ENCODE assay signal across 1 cellular context in the genomic region with DNA sequence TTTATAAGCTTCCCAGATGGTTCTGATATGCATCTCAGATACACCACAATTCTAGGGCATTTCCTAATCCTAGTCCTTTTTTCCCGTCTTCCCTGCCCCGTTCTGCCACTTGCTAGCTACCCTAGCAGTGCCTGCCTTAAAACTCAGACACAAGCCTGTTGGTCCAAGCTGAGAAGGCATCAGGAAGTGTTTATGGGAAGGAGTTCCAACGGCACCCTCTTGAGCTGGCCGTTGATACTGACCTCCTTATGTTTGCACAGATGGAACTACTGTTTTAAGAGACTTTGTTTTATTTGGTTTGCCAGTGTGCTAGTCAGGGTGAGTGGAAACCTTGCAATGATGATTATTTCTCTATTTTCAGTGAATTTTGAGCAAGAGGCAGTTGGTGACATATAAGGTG.
TF ChIP-seq lines count a peak whose summit lies in the region.

No MANE protein-coding gene starts in this region.

TF ChIP-seq in A549, 52 proteins besides CTCF, POLR2A, EP300 and RAD21:
- no peak for TF ChIP-seq MAZ (IDR thresholded peaks at IDR 0.05; ENCODE audit: borderline replicate concordance, low read depth, low read length)
- no peak for TF ChIP-seq TFCP2L1 (CRISPR knock-in tag; IDR thresholded peaks at IDR 0.05)
- TF ChIP-seq, protein P1, sequence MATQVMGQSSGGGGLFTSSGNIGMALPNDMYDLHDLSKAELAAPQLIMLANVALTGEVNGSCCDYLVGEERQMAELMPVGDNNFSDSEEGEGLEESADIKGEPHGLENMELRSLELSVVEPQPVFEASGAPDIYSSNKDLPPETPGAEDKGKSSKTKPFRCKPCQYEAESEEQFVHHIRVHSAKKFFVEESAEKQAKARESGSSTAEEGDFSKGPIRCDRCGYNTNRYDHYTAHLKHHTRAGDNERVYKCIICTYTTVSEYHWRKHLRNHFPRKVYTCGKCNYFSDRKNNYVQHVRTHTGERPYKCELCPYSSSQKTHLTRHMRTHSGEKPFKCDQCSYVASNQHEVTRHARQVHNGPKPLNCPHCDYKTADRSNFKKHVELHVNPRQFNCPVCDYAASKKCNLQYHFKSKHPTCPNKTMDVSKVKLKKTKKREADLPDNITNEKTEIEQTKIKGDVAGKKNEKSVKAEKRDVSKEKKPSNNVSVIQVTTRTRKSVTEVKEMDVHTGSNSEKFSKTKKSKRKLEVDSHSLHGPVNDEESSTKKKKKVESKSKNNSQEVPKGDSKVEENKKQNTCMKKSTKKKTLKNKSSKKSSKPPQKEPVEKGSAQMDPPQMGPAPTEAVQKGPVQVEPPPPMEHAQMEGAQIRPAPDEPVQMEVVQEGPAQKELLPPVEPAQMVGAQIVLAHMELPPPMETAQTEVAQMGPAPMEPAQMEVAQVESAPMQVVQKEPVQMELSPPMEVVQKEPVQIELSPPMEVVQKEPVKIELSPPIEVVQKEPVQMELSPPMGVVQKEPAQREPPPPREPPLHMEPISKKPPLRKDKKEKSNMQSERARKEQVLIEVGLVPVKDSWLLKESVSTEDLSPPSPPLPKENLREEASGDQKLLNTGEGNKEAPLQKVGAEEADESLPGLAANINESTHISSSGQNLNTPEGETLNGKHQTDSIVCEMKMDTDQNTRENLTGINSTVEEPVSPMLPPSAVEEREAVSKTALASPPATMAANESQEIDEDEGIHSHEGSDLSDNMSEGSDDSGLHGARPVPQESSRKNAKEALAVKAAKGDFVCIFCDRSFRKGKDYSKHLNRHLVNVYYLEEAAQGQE (IDR thresholded peaks at IDR 0.05), result no peak
- TF ChIP-seq BHLHE40 (IDR thresholded peaks at IDR 0.05; ENCODE audit: low read depth, low read length), result no peak
